In the genomic region with DNA sequence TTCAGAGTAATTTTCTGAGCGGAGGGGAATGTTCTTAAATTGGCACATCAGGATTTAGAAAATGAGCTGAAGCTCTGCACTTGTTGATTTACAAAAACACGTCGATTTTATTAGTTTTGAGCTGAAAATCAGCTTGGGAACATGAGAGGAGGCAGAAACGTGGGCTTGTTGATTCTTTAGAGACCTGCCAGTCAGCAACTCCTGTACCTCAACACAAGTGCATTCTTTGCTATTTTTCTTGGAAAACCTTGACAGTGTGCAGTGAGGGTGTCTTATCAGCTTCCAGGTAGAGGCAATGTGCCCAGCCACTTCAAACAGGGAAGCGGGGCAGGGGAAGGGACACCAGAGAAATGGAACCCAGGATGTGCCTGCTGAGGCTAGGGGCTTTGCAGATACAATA, we compare ENCODE assay signal across 35 cellular contexts.
"Had no signal": no experiment of that assay in that cellular context is flagged by ENCODE, and none has a peak within 500 bp of the region (broad histone marks: within the 10 kb centered on the region; RNA-seq: fewer than 3 reads in every experiment).

No MANE protein-coding gene starts in this region.

- H3K36me3 ChIP-seq: adrenal gland, brain microvascular endothelial cell, breast epithelium, cardiac muscle cell had no signal

- H3K27me3 ChIP-seq: adrenal gland, body of pancreas, brain microvascular endothelial cell, breast epithelium, cardiac muscle cell had no signal

- ATAC-seq: activated CD8-positive, alpha-beta T cell treated with anti-CD3 and anti-CD28 coated beads for 36 hours; activated naive CD4-positive, alpha-beta T cell treated with anti-CD3 and anti-CD28 coated beads, Interleukin-2, amount 50 U/mL, for 72 hours; activated T-cell treated with anti-CD3 and anti-CD28 coated beads, Interleukin-2, amount 50 U/mL, for 4 hours; activated T-cell treated with anti-CD3 and anti-CD28 coated beads, Interleukin-2, amount 50 U/mL, for 72 hours; activated T-helper 17 cell treated with anti-CD3 and anti-CD28 coated beads, Interleukin-2, amount 50 U/mL, for 72 hours; body of pancreas had no signal

- H3K4me3 ChIP-seq: adrenal gland, body of pancreas, breast epithelium, cardiac muscle cell had no signal

- FAIRE-seq: astrocyte, TTC549 had no signal

- H3K9me3 ChIP-seq: adrenal gland, body of pancreas, breast epithelium had no signal

- H3K4me1 ChIP-seq: adrenal gland, breast epithelium had no signal

- H3K27ac ChIP-seq: adrenal gland, body of pancreas, brain microvascular endothelial cell, breast epithelium, cardiac muscle cell, VCaP had no signal

- DNase-seq: activated B cell treated with CpG ODN at 0.5 μM for 24 hours; activated CD4-positive, alpha-beta memory T cell treated with anti-CD3 and anti-CD28 coated beads for 36 hours; activated CD4-positive, alpha-beta T cell treated with anti-CD3 and anti-CD28 coated beads for 4 hours; activated CD4-positive, alpha-beta T cell treated with anti-CD3 and anti-CD28 coated beads, Interleukin-2, amount 10 ng/mL, durations not matched to agents 24 days and 14 days; activated CD4-positive, alpha-beta T cell treated with anti-CD3 and anti-CD28 coated beads, Interleukin-2, amount 50 U/mL, for 1 hour; activated CD4-positive, alpha-beta T cell treated with anti-CD3 and anti-CD28 coated beads, Interleukin-2, amount 50 U/mL, for 4 hours; activated CD4-positive, CD25-positive, alpha-beta regulatory T cell treated with anti-CD3 and anti-CD28 coated beads, Interleukin-2, amount 50 U/mL, for 72 hours; activated CD8-positive, alpha-beta memory T cell treated with anti-CD3 and anti-CD28 coated beads, Interleukin-2, amount 50 U/mL, for 4 hours; activated CD8-positive, alpha-beta T cell treated with anti-CD3 and anti-CD28 coated beads for 36 hours; activated effector memory CD4-positive, alpha-beta T cell treated with anti-CD3 and anti-CD28 coated beads, Interleukin-2, amount 50 U/mL, for 16 hours; activated gamma-delta T cell treated with Interleukin-2 at 50 U/mL for 16 hours; activated naive CD4-positive, alpha-beta T cell; activated naive CD4-positive, alpha-beta T cell treated with anti-CD3 and anti-CD28 coated beads for 36 hours; activated naive CD4-positive, alpha-beta T cell treated with anti-CD3 and anti-CD28 coated beads, Interleukin-2, amount 50 U/mL, for 16 hours; activated naive CD8-positive, alpha-beta T cell treated with anti-CD3 and anti-CD28 coated beads for 36 hours; activated T-cell treated with anti-CD3 and anti-CD28 coated beads for 4 hours; activated T-cell treated with anti-CD3 and anti-CD28 coated beads, Interleukin-2, amount 50 U/mL, for 1 hour; activated T-cell treated with anti-CD3 and anti-CD28 coated beads, Interleukin-2, amount 50 U/mL, for 4 hours; activated T-cell treated with anti-CD3 and anti-CD28 coated beads, Interleukin-2, amount 50 U/mL, for 72 hours; adrenal gland; amniotic stem cell; aorta; brain microvascular endothelial cell; central memory CD4-positive, alpha-beta T cell; T-helper 1 cell; T-helper 2 cell; T-helper 9 cell had no signal
